11 cellular contexts compared by ENCODE assay signal in the genomic region with DNA sequence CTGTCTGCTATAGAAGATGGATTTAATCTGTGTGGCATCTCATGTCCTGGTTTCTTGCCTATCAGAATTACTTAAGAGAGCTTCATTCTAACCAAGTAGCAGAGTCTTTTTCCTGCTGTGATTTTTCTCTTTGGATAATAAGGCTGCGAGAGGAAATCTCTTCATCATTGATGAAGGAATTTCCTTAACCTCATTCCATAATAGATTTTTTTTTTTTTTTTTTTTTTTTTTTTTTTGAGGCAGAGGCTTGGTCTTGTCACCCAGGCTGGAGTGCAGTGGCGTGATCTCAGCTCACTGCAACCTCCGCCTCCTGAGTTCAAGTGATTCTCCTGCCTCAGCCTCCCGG. TPM values are rescaled to one million over a fixed set of nuclear protein-coding genes. Genes with fewer than 3 reads are reported as not detected.
DNase-seq lines count a peak whose midpoint lies in the region; ATAC-seq and TF ChIP-seq lines count a peak whose summit lies in the region.
"Not testable (repeated sequence)": the region's sequence is repeated elsewhere in the genome, so short reads cannot be mapped to it uniquely, and the experiment has no call there.
"Had no signal": no experiment of that assay in that cellular context is flagged by ENCODE, and none has a peak within 500 bp of the region (broad histone marks: within the 10 kb centered on the region; RNA-seq: fewer than 3 reads in every experiment).

No MANE protein-coding gene starts in this region.

- POLR2A ChIA-PET in CD8-positive, alpha-beta T cell (lab: Charles Lee), result interaction anchor here (0.8 to 1.1 kb wide), 2 partner anchors 12 to 16 kb away, joined by 3 read pairs; a partner anchor contains a TSS
- POLR2A ChIA-PET in activated B cell treated with CpG ODN at 0.5 μM for 24 hours (lab: Charles Lee), result not testable (repeated sequence)

- H3K9ac ChIP-seq in HUES64 (ENCODE audit: low read depth, low read length); endodermal cell (ENCODE audit: extremely low read depth, low read length, poor library complexity, severe bottlenecking): not testable (repeated sequence)

- peak overlapping the region; percentile 86 for H3K27ac Mint-ChIP-seq in CD8-positive, alpha-beta T cell
- H3K27ac Mint-ChIP-seq in activated B cell treated with CpG ODN at 0.5 μM for 24 hours (peak overlapping the region; percentile 76), endodermal cell (peak overlapping the region; percentile 86)
- peak overlapping the region; percentile 61 for H3K27ac Mint-ChIP-seq in activated naive CD8-positive, alpha-beta T cell treated with anti-CD3 and anti-CD28 coated beads, Interleukin-2, amount 50 U/mL, for 24 hours

- not testable (repeated sequence) for H3K36me3 ChIP-seq in CD8-positive, alpha-beta T cell (ENCODE audit: insufficient read depth, low read length)
- peaks cover 55% of the 10 kb centered on the region for H3K36me3 ChIP-seq in HUES64 (ENCODE audit: insufficient read depth, low read length)
- H3K36me3 ChIP-seq in endodermal cell (ENCODE audit: control insufficient read depth, insufficient read depth, low read length), result peaks cover 67% of the 10 kb centered on the region
- peaks cover 14 to 65% of the 10 kb centered on the region in 2 donors for H3K36me3 ChIP-seq in psoas muscle (ENCODE audit: insufficient read depth in 1 of 2, low read depth in 1 of 2)
- peaks cover 0 to 48% (median 29%) of the 10 kb centered on the region in 4 donors for H3K36me3 ChIP-seq in upper lobe of left lung

- CTCF ChIA-PET in CD8-positive, alpha-beta T cell (lab: Charles Lee), result interaction anchor here (0.7 to 1.5 kb wide), 3 partner anchors 26 to 87 kb away, joined by 3 to 5 read pairs (median 4); a partner anchor contains a TSS
- CTCF ChIA-PET in activated B cell treated with CpG ODN at 0.5 μM for 24 hours (lab: Charles Lee), result not testable (repeated sequence)

- TF ChIP-seq CTCF in CD8-positive, alpha-beta T cell (IDR thresholded peaks at IDR 0.05); activated B cell treated with CpG ODN at 0.5 μM for 24 hours (IDR thresholded peaks at IDR 0.05); endodermal cell (conservative IDR thresholded peaks at IDR 0.05); psoas muscle (IDR thresholded peaks at IDR 0.05); upper lobe of left lung (IDR thresholded peaks at IDR 0.05): not testable (repeated sequence)

- intact Hi-C loops in CD8-positive, alpha-beta T cell (cut with DNase I, micrococcal nuclease), result loop anchor here in 1 of 2 experiments (10.0 kb wide), 1 partner anchor 1965 kb away; no protein-coding TSS in a partner anchor
- intact Hi-C loops in activated B cell treated with CpG ODN at 0.5 μM for 24 hours (cut with micrococcal nuclease), result loop anchor here (1.0 to 10.0 kb wide), 2 partner anchors 9 to 485 kb away; a partner anchor contains a TSS
- intact Hi-C loops in psoas muscle (cut with DNase I), result not testable (repeated sequence)

- H3K4me3 Mint-ChIP-seq in CD8-positive, alpha-beta T cell; activated B cell treated with CpG ODN at 0.5 μM for 24 hours; endodermal cell: not testable (repeated sequence)
- H3K4me3 Mint-ChIP-seq in activated naive CD8-positive, alpha-beta T cell treated with anti-CD3 and anti-CD28 coated beads, Interleukin-2, amount 50 U/mL, for 24 hours, result peak overlapping the region; percentile 5

- 90% methylated on average over 2 of the region's 4 CpGs for WGBS in HUES64
- WGBS in endodermal cell (ENCODE audit: insufficient coverage in 1 of 2, insufficient read length in 1 of 2), 2 experiments, result 100% methylated on average over 3 of the region's 4 CpGs; no CpG with 5 or more reads in 1 of the 2 experiments
- WGBS in psoas muscle, 3 donors, result 94 to 96% (median 96%) methylated on average over 3 to 4 of the region's 4 CpGs
- 93 to 98% methylated on average over 4 of the region's 4 CpGs for WGBS in upper lobe of left lung, 2 donors

- not testable (repeated sequence) for H3K4me3 ChIP-seq in CD8-positive, alpha-beta T cell (ENCODE audit: low read depth, low read length); HUES64 (ENCODE audit: low read length); endodermal cell (ENCODE audit: low read length); psoas muscle; upper lobe of left lung

- not testable (repeated sequence) for TF ChIP-seq POLR2A in upper lobe of left lung (IDR thresholded peaks at IDR 0.05)

- ATAC-seq in CD8-positive, alpha-beta T cell; activated B cell treated with CpG ODN at 0.5 μM for 24 hours (ENCODE audit: low read depth); activated naive CD8-positive, alpha-beta T cell treated with anti-CD3 and anti-CD28 coated beads, Interleukin-2, amount 50 U/mL, for 24 hours; psoas muscle; upper lobe of left lung (ENCODE audit: low FRiP score in 2 of 2): not testable (repeated sequence)

- H3K27me3 Mint-ChIP-seq in CD8-positive, alpha-beta T cell (ENCODE audit: low read depth); activated B cell treated with CpG ODN at 0.5 μM for 24 hours; activated naive CD8-positive, alpha-beta T cell treated with anti-CD3 and anti-CD28 coated beads, Interleukin-2, amount 50 U/mL, for 24 hours; endodermal cell (ENCODE audit: insufficient read depth): not testable (repeated sequence)

- peaks cover 21% of the 10 kb centered on the region for H3K4me1 Mint-ChIP-seq in CD8-positive, alpha-beta T cell (ENCODE audit: low read depth)
- H3K4me1 Mint-ChIP-seq in activated B cell treated with CpG ODN at 0.5 μM for 24 hours, result peaks cover 16% of the 10 kb centered on the region
- H3K4me1 Mint-ChIP-seq in activated naive CD8-positive, alpha-beta T cell treated with anti-CD3 and anti-CD28 coated beads, Interleukin-2, amount 50 U/mL, for 24 hours, result peaks cover 19% of the 10 kb centered on the region
- not testable (repeated sequence) for H3K4me1 Mint-ChIP-seq in endodermal cell

- H3K9me3 ChIP-seq in CD8-positive, alpha-beta T cell (ENCODE audit: low read length); HUES64 (ENCODE audit: insufficient read depth, low read depth, low read length); endodermal cell (ENCODE audit: control insufficient read depth, low read length); psoas muscle; upper lobe of left lung: not testable (repeated sequence)

- H3K27ac ChIP-seq in CD8-positive, alpha-beta T cell (ENCODE audit: low read depth, low read length), result peak overlapping the region; percentile 40
- peak overlapping the region; percentile 83; the same call in 1 of the 2 replicates for H3K27ac ChIP-seq in HUES64 (ENCODE audit: low read depth, low read length)
- not testable (repeated sequence) for H3K27ac ChIP-seq in endodermal cell (ENCODE audit: low read depth, low read length)
- H3K27ac ChIP-seq in layer of hippocampus (ENCODE audit: low read depth, low read length), result peak overlapping the region; percentile 62
- H3K27ac ChIP-seq in psoas muscle, result peak overlapping the region; percentile 67
- H3K27ac ChIP-seq in upper lobe of left lung, result peak overlapping the region in 3 of 4 donors; percentile 64 to 79 (median 74)

- H3K36me3 Mint-ChIP-seq in CD8-positive, alpha-beta T cell, result peaks cover 57% of the 10 kb centered on the region
- peaks cover 53% of the 10 kb centered on the region for H3K36me3 Mint-ChIP-seq in activated B cell treated with CpG ODN at 0.5 μM for 24 hours (ENCODE audit: low read depth)
- peaks cover 23% of the 10 kb centered on the region for H3K36me3 Mint-ChIP-seq in activated naive CD8-positive, alpha-beta T cell treated with anti-CD3 and anti-CD28 coated beads, Interleukin-2, amount 50 U/mL, for 24 hours (ENCODE audit: low read depth)
- peaks cover 46% of the 10 kb centered on the region for H3K36me3 Mint-ChIP-seq in endodermal cell (ENCODE audit: low read depth)

- DNase-seq in CD8-positive, alpha-beta T cell; activated B cell treated with CpG ODN at 0.5 μM for 24 hours; activated naive CD8-positive, alpha-beta T cell treated with anti-CD3 and anti-CD28 coated beads, Interleukin-2, amount 50 U/mL, for 24 hours; endodermal cell; psoas muscle; upper lobe of left lung: not testable (repeated sequence)

- H3K4me1 ChIP-seq in CD8-positive, alpha-beta T cell (ENCODE audit: insufficient read depth, low read length), result peaks cover 11% of the 10 kb centered on the region
- H3K4me1 ChIP-seq in HUES64 (ENCODE audit: insufficient read depth, low read length) (peaks cover 18% of the 10 kb centered on the region), psoas muscle (peaks cover 28% of the 10 kb centered on the region), upper lobe of left lung (peaks cover 9 to 30% (median 22%) of the 10 kb centered on the region in 4 donors)
- not testable (repeated sequence) for H3K4me1 ChIP-seq in endodermal cell (ENCODE audit: control insufficient read depth, insufficient read depth, low read length)

- not testable (repeated sequence) for H3K27me3 ChIP-seq in CD8-positive, alpha-beta T cell (ENCODE audit: insufficient read depth, low read length); HUES64 (ENCODE audit: insufficient read depth, low read length); endodermal cell (ENCODE audit: control insufficient read depth, insufficient read depth, low read length, poor library complexity, severe bottlenecking); layer of hippocampus (ENCODE audit: control insufficient read depth, insufficient read depth, low read length); psoas muscle (ENCODE audit: insufficient read depth in 3 of 3, low read length in 2 of 3); upper lobe of left lung

- TF ChIP-seq EP300 in upper lobe of left lung (IDR thresholded peaks at IDR 0.05), result not testable (repeated sequence)

- H3K9me3 Mint-ChIP-seq in CD8-positive, alpha-beta T cell; activated B cell treated with CpG ODN at 0.5 μM for 24 hours; activated naive CD8-positive, alpha-beta T cell treated with anti-CD3 and anti-CD28 coated beads, Interleukin-2, amount 50 U/mL, for 24 hours; endodermal cell: not testable (repeated sequence)

RNA-seq across cellular contexts. Expression of a gene that starts 8.9 kb away (rescaled TPM):
- 10 to 100 TPM; 37.6 to 37.7 TPM for total RNA-seq in CD8-positive, alpha-beta T cell
- 15.1 TPM for polyA plus RNA-seq in HUES64 (2013, experiment 1 of 2)
- polyA plus RNA-seq in HUES64 (2013, experiment 2 of 2), result 16.5 TPM
- total RNA-seq in activated B cell treated with CpG ODN at 0.5 μM for 24 hours, result 15.0 and 15.1 TPM in 2 replicates
- 10 to 100 TPM; 14.5 to 18.1 TPM for total RNA-seq in endodermal cell
- polyA plus RNA-seq in endodermal cell (2013, experiment 1 of 2), result 14.4 TPM
- polyA plus RNA-seq in endodermal cell (2013, experiment 2 of 2), result 13.6 TPM
- total RNA-seq in psoas muscle, result 10 to 100 TPM; 11.5 to 14.1 (median 11.9) TPM
- polyA plus RNA-seq in psoas muscle, result 10 to 100 TPM in 2 of 3 donors, 1 to 10 TPM in 1; 8.9 to 22.9 (median 15.6) TPM
- total RNA-seq in upper lobe of left lung, result 10 to 100 TPM; 22.0 to 34.4 (median 28.6) TPM

RNA-seq across cellular contexts. Expression of a gene that starts 16.1 kb away (rescaled TPM):
- not detected for total RNA-seq in CD8-positive, alpha-beta T cell
- 8.8 TPM for polyA plus RNA-seq in HUES64 (2013, experiment 1 of 2)
- 16.0 TPM for polyA plus RNA-seq in HUES64 (2013, experiment 2 of 2)
- total RNA-seq in activated B cell treated with CpG ODN at 0.5 μM for 24 hours, result 1.5 and 2.9 TPM in 2 replicates
- total RNA-seq in endodermal cell, result 10 to 100 TPM; 19.0 to 21.3 TPM
- polyA plus RNA-seq in endodermal cell (2013, experiment 1 of 2), result 27.5 TPM
- 26.4 TPM for polyA plus RNA-seq in endodermal cell (2013, experiment 2 of 2)
- 1 to 10 TPM; 1.8 to 4.1 (median 2.6) TPM for total RNA-seq in psoas muscle
- 1 to 10 TPM; 3.9 to 5.6 (median 5.2) TPM for polyA plus RNA-seq in psoas muscle
- 1 to 10 TPM; 1.3 to 7.7 (median 3.2) TPM for total RNA-seq in upper lobe of left lung

RNA-seq across cellular contexts. Expression of a gene that starts 37.7 kb away (rescaled TPM):
- 10 to 100 TPM; 13.7 TPM for total RNA-seq in CD8-positive, alpha-beta T cell
- polyA plus RNA-seq in HUES64 (2013, experiment 1 of 2), result 3.7 TPM
- polyA plus RNA-seq in HUES64 (2013, experiment 2 of 2), result 4.1 TPM
- total RNA-seq in activated B cell treated with CpG ODN at 0.5 μM for 24 hours (0.51 and 1.2 TPM in 2 replicates), endodermal cell (1 to 10 TPM; 3.9 to 4.3 TPM), psoas muscle (1 to 10 TPM; 3.6 to 5.8 (median 5.0) TPM), upper lobe of left lung (10 to 100 TPM; 25.2 to 62.5 (median 45.0) TPM)
- polyA plus RNA-seq in endodermal cell (2013, experiment 1 of 2), result 2.7 TPM
- 2.7 TPM for polyA plus RNA-seq in endodermal cell (2013, experiment 2 of 2)
- 10 to 100 TPM in 1 of 3 donors, 1 to 10 TPM in 2; 5.6 to 56.9 (median 5.6) TPM for polyA plus RNA-seq in psoas muscle

RNA-seq across cellular contexts. Expression of a gene that starts 59.9 kb away (rescaled TPM):
- not detected for total RNA-seq in CD8-positive, alpha-beta T cell
- polyA plus RNA-seq in HUES64 (2013, experiment 1 of 2), result not detected
- not detected for polyA plus RNA-seq in HUES64 (2013, experiment 2 of 2)
- total RNA-seq in activated B cell treated with CpG ODN at 0.5 μM for 24 hours (not detected in 2 replicates), endodermal cell (not detected), psoas muscle (1 to 10 TPM in 2 of 4 donors, under 1 TPM in 1, not detected in 1; 0.56 to 1.1 (median 1.0) TPM), upper lobe of left lung (1 to 10 TPM in 1 of 6 donors, under 1 TPM in 1, not detected in 4; 0.20 to 7.3 TPM)
- polyA plus RNA-seq in endodermal cell (2013, experiment 1 of 2), result not detected
- not detected for polyA plus RNA-seq in endodermal cell (2013, experiment 2 of 2)
- under 1 TPM in 2 of 3 donors, not detected in 1; 0.12 to 0.13 TPM for polyA plus RNA-seq in psoas muscle
- total RNA-seq: activated naive CD4-positive, alpha-beta T cell treated with anti-CD3 and anti-CD28 coated beads, Interleukin-2, amount 50 U/mL, for 72 hours; naive thymus-derived CD4-positive, alpha-beta T cell had no signal
- polyA plus RNA-seq: cardiac muscle cell; naive thymus-derived CD4-positive, alpha-beta T cell had no signal
